11 cellular contexts compared by ENCODE assay signal in the genomic region with DNA sequence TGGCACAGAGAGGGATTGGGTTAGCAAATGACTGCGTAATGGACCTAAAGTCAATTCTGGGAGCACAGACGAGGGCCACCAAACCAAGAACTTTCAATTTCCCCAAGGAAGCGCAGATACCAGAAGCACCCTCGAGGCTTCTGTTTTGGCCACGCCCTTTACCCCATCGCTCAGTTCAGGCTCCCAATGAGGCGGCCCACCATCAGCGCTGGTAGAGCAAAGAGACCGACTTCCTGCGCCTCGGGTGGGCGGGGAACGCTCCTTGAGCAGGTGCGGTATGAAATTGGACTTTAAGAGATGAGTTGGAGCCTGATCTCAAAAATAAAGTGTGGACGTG. TPM values are rescaled to one million over a fixed set of nuclear protein-coding genes. Genes with fewer than 3 reads are reported as not detected.
DNase-seq lines count a peak whose midpoint lies in the region; ATAC-seq, FAIRE-seq and TF ChIP-seq lines count a peak whose summit lies in the region.
"Had no signal": no experiment of that assay in that cellular context is flagged by ENCODE, and none has a peak within 500 bp of the region (broad histone marks: within the 10 kb centered on the region; RNA-seq: fewer than 3 reads in every experiment).

No MANE protein-coding gene starts in this region.

- DNase-seq in activated T-cell treated with anti-CD3 and anti-CD28 coated beads, Interleukin-2, amount 50 U/mL, for 24 hours = no peak
- DNase-seq in activated T-cell treated with anti-CD3 and anti-CD28 coated beads, Interleukin-2, amount 50 U/mL, for 1 hour = no peak
- DNase-seq in activated naive CD8-positive, alpha-beta T cell treated with anti-CD3 and anti-CD28 coated beads for 36 hours = peak; percentile 46
- DNase-seq in lung (ENCODE audit: low spot score) = peak; percentile 18
- DNase-seq in suprapubic skin (ENCODE audit: low spot score in 2 of 2) = no peak
- no peak for DNase-seq in retina
- DNase-seq in GM19239 (ENCODE audit: insufficient read length, low spot score) = no peak
- DNase-seq: CD4-positive, CD25-positive, alpha-beta regulatory T cell had no signal

- WGBS in lung, 2 donors = 9 to 13% methylated on average over 15 of the region's 15 CpGs
- WGBS in suprapubic skin = 15% methylated on average over 14 of the region's 15 CpGs

- H3K36me3 Mint-ChIP-seq in activated T-cell treated with anti-CD3 and anti-CD28 coated beads, Interleukin-2, amount 50 U/mL, for 24 hours (ENCODE audit: low read depth) = no peaks in the 10 kb centered on the region
- no peaks in the 10 kb centered on the region for H3K36me3 Mint-ChIP-seq in activated naive CD8-positive, alpha-beta T cell treated with anti-CD3 and anti-CD28 coated beads for 36 hours
- H3K36me3 Mint-ChIP-seq: CD4-positive, CD25-positive, alpha-beta regulatory T cell had no signal

- H3K4me1 ChIP-seq in lung (ENCODE audit: control insufficient read depth in 2 of 2, insufficient read depth in 2 of 2, low read length in 2 of 2) = peaks cover 0 to 6% of the 10 kb centered on the region in 2 donors
- peaks cover 26% of the 10 kb centered on the region for H3K4me1 ChIP-seq in suprapubic skin

- H3K27me3 Mint-ChIP-seq in activated T-cell treated with anti-CD3 and anti-CD28 coated beads, Interleukin-2, amount 50 U/mL, for 24 hours = peaks cover 70% of the 10 kb centered on the region
- peaks cover 83% of the 10 kb centered on the region for H3K27me3 Mint-ChIP-seq in activated naive CD8-positive, alpha-beta T cell treated with anti-CD3 and anti-CD28 coated beads for 36 hours

- TF ChIP-seq CTCF in lung (IDR thresholded peaks at IDR 0.05; ENCODE audit: control extremely low read depth, extremely low read depth) (no peak), suprapubic skin (IDR thresholded peaks at IDR 0.05) (no peak)

- H3K4me1 Mint-ChIP-seq in activated T-cell treated with anti-CD3 and anti-CD28 coated beads, Interleukin-2, amount 50 U/mL, for 24 hours (ENCODE audit: low read depth) = peaks cover 15% of the 10 kb centered on the region
- H3K4me1 Mint-ChIP-seq in activated naive CD8-positive, alpha-beta T cell treated with anti-CD3 and anti-CD28 coated beads for 36 hours = peaks cover 15% of the 10 kb centered on the region

- H3K4me3 Mint-ChIP-seq in activated T-cell treated with anti-CD3 and anti-CD28 coated beads, Interleukin-2, amount 50 U/mL, for 24 hours = peak overlapping the region; percentile 69
- peak overlapping the region; percentile 73 for H3K4me3 Mint-ChIP-seq in activated naive CD8-positive, alpha-beta T cell treated with anti-CD3 and anti-CD28 coated beads for 36 hours

- no peak overlapping the region for H3K27ac ChIP-seq in lung (ENCODE audit: low read depth in 1 of 2, low read length in 1 of 2)
- no peak overlapping the region for H3K27ac ChIP-seq in suprapubic skin

- no peak for TF ChIP-seq POLR2A in suprapubic skin (IDR thresholded peaks at IDR 0.05)

- H3K4me3 ChIP-seq in lung (no peak overlapping the region), suprapubic skin (peak overlapping the region; percentile 51)

- H3K9me3 Mint-ChIP-seq in activated T-cell treated with anti-CD3 and anti-CD28 coated beads, Interleukin-2, amount 50 U/mL, for 24 hours = no peaks in the 10 kb centered on the region
- no peaks in the 10 kb centered on the region for H3K9me3 Mint-ChIP-seq in activated naive CD8-positive, alpha-beta T cell treated with anti-CD3 and anti-CD28 coated beads for 36 hours
- H3K9me3 Mint-ChIP-seq: CD4-positive, CD25-positive, alpha-beta regulatory T cell had no signal

- no peak for TF ChIP-seq EP300 in suprapubic skin (IDR thresholded peaks at IDR 0.05)

- H3K27ac Mint-ChIP-seq in activated T-cell treated with anti-CD3 and anti-CD28 coated beads, Interleukin-2, amount 50 U/mL, for 24 hours = no peak overlapping the region
- no peak overlapping the region for H3K27ac Mint-ChIP-seq in activated naive CD8-positive, alpha-beta T cell treated with anti-CD3 and anti-CD28 coated beads for 36 hours
- H3K27ac Mint-ChIP-seq: CD4-positive, CD25-positive, alpha-beta regulatory T cell had no signal

- FAIRE-seq in GM19239 (lab: Jason Lieb, UNC) = no peak
- FAIRE-seq: colon had no signal

- H3K27me3 ChIP-seq in lung (ENCODE audit: control insufficient read depth, insufficient read depth) (peaks cover 13% of the 10 kb centered on the region), suprapubic skin (peaks cover 60% of the 10 kb centered on the region)

- H3K36me3 ChIP-seq in lung (ENCODE audit: control insufficient read depth in 2 of 2, insufficient read depth in 2 of 2, low read length in 2 of 2) = no peaks in the 10 kb centered on the region
- no peaks in the 10 kb centered on the region for H3K36me3 ChIP-seq in suprapubic skin

- ATAC-seq in lung (ENCODE audit: insufficient read depth, low FRiP score) (no peak), GM19023 (IDR thresholded peaks at IDR 0.05; ENCODE audit: unreplicated experiment) (no peak)

- H3K9me3 ChIP-seq in lung (ENCODE audit: control insufficient read depth in 2 of 2, insufficient read depth in 1 of 2, low read length in 1 of 2) (peaks cover 0 to 3% of the 10 kb centered on the region in 2 donors), suprapubic skin (no peaks in the 10 kb centered on the region)

RNA-seq across cellular contexts. Expression of a gene that starts 0.6 kb away (rescaled TPM):
- not detected for total RNA-seq in activated naive CD8-positive, alpha-beta T cell treated with anti-CD3 and anti-CD28 coated beads for 36 hours
- total RNA-seq in lung (1 to 10 TPM; 2.4 to 4.4 TPM), suprapubic skin (under 1 TPM in 2 of 4 donors, not detected in 2; 0.51 to 0.81 TPM)
- polyA plus RNA-seq in lung = under 1 TPM; 0.25 to 0.65 TPM
- total RNA-seq: CD4-positive, CD25-positive, alpha-beta regulatory T cell; IMR-90 had no signal
- polyA plus RNA-seq: CD4-positive, CD25-positive, alpha-beta regulatory T cell; IMR-90 had no signal

Comparison
In these comparisons a context has a peak if more than half of its experiments do, and no peak if none do; other contexts are left out.
1. DNase-seq: peak in activated naive CD8-positive, alpha-beta T cell treated with anti-CD3 and anti-CD28 coated beads for 36 hours (single experiment) and lung (single experiment); none in activated T-cell treated with anti-CD3 and anti-CD28 coated beads, Interleukin-2, amount 50 U/mL, for 24 hours (single experiment), activated T-cell treated with anti-CD3 and anti-CD28 coated beads, Interleukin-2, amount 50 U/mL, for 1 hour (single experiment), suprapubic skin (0 of 2), retina (single experiment) and GM19239 (single experiment).